In the genomic region with DNA sequence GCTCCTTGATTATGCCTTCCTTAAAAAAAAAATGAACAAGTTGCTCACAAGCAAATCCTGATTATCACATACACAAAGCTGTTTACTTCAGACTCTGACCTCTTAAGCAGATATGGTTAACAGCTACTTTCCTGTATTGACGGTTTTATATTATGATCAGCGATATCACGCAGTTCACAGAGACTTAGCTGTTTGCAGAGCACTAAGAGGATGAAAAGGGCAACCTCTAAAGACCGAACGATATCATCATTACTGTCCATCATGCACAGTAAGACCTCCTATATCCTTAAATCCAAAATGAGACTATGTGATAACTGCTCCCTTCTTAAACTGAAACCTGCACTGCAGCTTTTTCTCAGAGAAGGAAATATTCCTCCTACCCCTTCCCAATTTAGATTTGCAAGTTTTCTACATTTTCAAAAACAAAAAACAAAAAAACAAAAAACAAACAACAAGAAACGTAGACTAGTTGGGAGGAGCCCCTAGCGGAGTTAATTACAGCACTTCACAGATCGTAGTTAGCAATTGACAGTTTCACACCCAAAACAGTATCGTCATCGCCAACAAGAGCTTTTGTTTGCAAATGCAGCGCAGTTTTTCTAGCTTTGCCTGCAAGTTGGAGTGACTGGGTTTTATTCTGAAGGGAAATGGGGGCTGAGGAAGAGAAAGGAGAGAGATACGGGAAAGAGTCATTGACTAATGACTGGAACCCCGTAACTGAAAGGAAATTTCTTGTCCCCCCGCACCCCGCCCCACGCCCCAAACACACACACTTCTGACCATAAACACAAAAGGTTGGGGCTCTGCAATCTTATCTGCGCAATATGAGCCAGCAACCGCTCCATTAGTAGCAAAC, we compare ENCODE assay signal across 8 cellular contexts. TPM values are rescaled to one million over a fixed set of nuclear protein-coding genes. Genes with fewer than 3 reads are reported as not detected.
DNase-seq lines count a peak whose midpoint lies in the region; ATAC-seq and TF ChIP-seq lines count a peak whose summit lies in the region.

No MANE protein-coding gene starts in this region.

- TF ChIP-seq CTCF in right atrium auricular region (IDR thresholded peaks at IDR 0.05) (no peak), fibroblast of mammary gland (conservative IDR thresholded peaks at IDR 0.05; ENCODE audit: control insufficient read depth, insufficient read depth, low read depth, low read length) (no peak)

- peak overlapping the region; percentile 76 for H2AFZ ChIP-seq in neuron (ENCODE audit: low read depth, low read length)

- H3K9me3 ChIP-seq in right atrium auricular region (no peaks in the 10 kb centered on the region), neuron (ENCODE audit: low read length) (no peaks in the 10 kb centered on the region)

- H3K4me3 ChIP-seq in right atrium auricular region (peak overlapping the region; percentile 63 to 90), fibroblast of mammary gland (ENCODE audit: control insufficient read depth, low read depth, low read length) (peak overlapping the region; percentile 95), neuron (ENCODE audit: low read length) (peak overlapping the region; percentile 98)

- peak overlapping the region; percentile 98 to 100 for H3K27ac ChIP-seq in right atrium auricular region

- DNase-seq in right atrium auricular region (ENCODE audit: low spot score) (no peak), Right ventricle myocardium inferior (ENCODE audit: missing footprints) (no peak), NAMALWA (ENCODE audit: low spot score) (peak; percentile 72), fibroblast of mammary gland (ENCODE audit: low read depth) (peak; percentile 36), DMS153 treated with DMSO at 0.1 percent for 48 hours (lab: John Stamatoyannopoulos, UW; ENCODE audit: unreplicated experiment) (no peak), COLO668 (lab: John Stamatoyannopoulos, UW; ENCODE audit: unreplicated experiment) (no peak)
- peak; percentile 7 for DNase-seq in activated CD8-positive, alpha-beta memory T cell treated with anti-CD3 and anti-CD28 coated beads, Interleukin-2, amount 50 U/mL, for 1 hour (ENCODE audit: extremely low read depth)

- H3K36me3 ChIP-seq in right atrium auricular region (peaks cover 5% of the 10 kb centered on the region), neuron (ENCODE audit: insufficient read depth, low read length) (peaks cover 21% of the 10 kb centered on the region)

- H3K4me1 ChIP-seq in right atrium auricular region = peaks cover 0 to 53% of the 10 kb centered on the region in 2 donors
- peaks cover 20% of the 10 kb centered on the region for H3K4me1 ChIP-seq in neuron (ENCODE audit: insufficient read depth, low read length)

- intact Hi-C loops in Right ventricle myocardium inferior (cut with DNase I) = loop anchor here (2.0 to 5.0 kb wide), 3 partner anchors 42 to 139 kb away; no protein-coding TSS in a partner anchor

- no peak for ATAC-seq in Right ventricle myocardium inferior

- no peaks in the 10 kb centered on the region for H3K27me3 ChIP-seq in right atrium auricular region
- H3K27me3 ChIP-seq in neuron (ENCODE audit: insufficient read depth, low read length) = no peaks in the 10 kb centered on the region

RNA-seq across cellular contexts. Expression of gene DDX6, which starts 1.2 kb away (rescaled TPM):
- total RNA-seq in right atrium auricular region (100 to 1,000 TPM in 1 of 2 donors, 10 to 100 TPM in 1; 71.9 to 124 TPM), Right ventricle myocardium inferior (121 TPM)

Comparison
In these comparisons a context has a peak if more than half of its experiments do, and no peak if none do; other contexts are left out.
1. DNase-seq: peak in NAMALWA (single experiment), activated CD8-positive, alpha-beta memory T cell treated with anti-CD3 and anti-CD28 coated beads, Interleukin-2, amount 50 U/mL, for 1 hour (single experiment) and fibroblast of mammary gland (single experiment); none in right atrium auricular region (single experiment), Right ventricle myocardium inferior (single experiment), DMS153 treated with DMSO at 0.1 percent for 48 hours (single experiment) and COLO668 (single experiment).
2. Peak in every context shown above with its lines, with median percentiles within 50 percentile points of each other: H3K4me3 ChIP-seq.